In the genomic region with DNA sequence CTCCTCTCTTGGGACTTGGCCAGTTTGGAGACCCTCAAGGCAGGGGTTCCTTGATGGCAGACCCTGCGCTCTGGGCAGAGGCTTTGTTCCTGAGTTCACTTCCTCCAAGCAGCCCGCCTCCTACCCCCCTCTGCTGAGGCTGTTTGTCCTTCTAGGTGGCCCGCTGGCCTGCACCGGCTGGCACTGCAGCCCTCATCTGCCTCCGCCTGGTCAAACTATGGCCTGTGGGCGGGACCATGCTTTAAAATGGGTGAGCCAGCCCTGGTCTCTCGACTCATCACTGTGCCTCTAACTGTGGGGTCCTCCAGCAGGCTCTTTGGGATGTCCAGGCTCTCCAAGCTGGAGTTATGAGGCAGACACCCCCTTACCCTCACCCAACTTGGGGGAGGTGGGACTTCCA, we compare ENCODE assay signal across 23 cellular contexts.
"Had no signal": no experiment of that assay in that cellular context is flagged by ENCODE, and none has a peak within 500 bp of the region (broad histone marks: within the 10 kb centered on the region; RNA-seq: fewer than 3 reads in every experiment).

No MANE protein-coding gene starts in this region.

- H3K9me3 ChIP-seq: colonic mucosa, esophagus muscularis mucosa, lower lobe of right lung, psoas muscle, sigmoid colon, stomach, thyroid gland had no signal

- H3K4me3 ChIP-seq: colonic mucosa, esophagus muscularis mucosa, heart right ventricle, lower lobe of right lung, neural progenitor cell, psoas muscle, sigmoid colon, stomach, thyroid gland had no signal

- H3K27me3 ChIP-seq: colonic mucosa, neural progenitor cell, thyroid gland had no signal

- H3K9ac ChIP-seq: neural progenitor cell had no signal

- H2AFZ ChIP-seq: neural progenitor cell had no signal

- ATAC-seq: foreskin keratinocyte; heart right ventricle; left colon; left ventricle myocardium superior; lower lobe of right lung; naive thymus-derived CD8-positive, alpha-beta T cell; psoas muscle; right cardiac atrium; stimulated activated effector memory CD8-positive, alpha-beta T cell treated with anti-CD3 and anti-CD28 coated beads, Interleukin-12 subunit alpha, Interleukin-12 subunit beta, amount 100 ng/mL, for 72 hours had no signal

- H3K4me2 ChIP-seq: neural progenitor cell had no signal

- H3K36me3 ChIP-seq: colonic mucosa, esophagus muscularis mucosa, heart right ventricle, lower lobe of right lung, neural progenitor cell, sigmoid colon, stomach, thyroid gland had no signal

- DNase-seq: colonic mucosa; effector memory CD4-positive, alpha-beta T cell; foreskin keratinocyte; glutamatergic neuron; heart right ventricle; hippocampal formation; kidney glomerular epithelial cell; left colon; left ventricle myocardium superior; lower lobe of right lung; nucleus accumbens; psoas muscle; right cardiac atrium; sigmoid colon; stimulated activated CD4-positive, alpha-beta T cell treated with anti-CD3 and anti-CD28 coated beads, Interleukin-2, amount 100 ng/mL, for 24 hours; stimulated activated CD4-positive, alpha-beta T cell treated with anti-CD3 and anti-CD28 coated beads, Interleukin-4, amount 100 ng/mL, for 24 hours; stimulated activated naive CD4-positive, alpha-beta T cell treated with Interleukin-2 at 50 U/mL for 16 hours; stomach; thyroid gland had no signal

- H3K27ac ChIP-seq: colonic mucosa, esophagus muscularis mucosa, foreskin keratinocyte, heart right ventricle, lower lobe of right lung, neural progenitor cell, psoas muscle, sigmoid colon, stomach, thyroid gland had no signal

- H3K4me1 ChIP-seq: colonic mucosa, esophagus muscularis mucosa, foreskin keratinocyte, heart right ventricle, lower lobe of right lung, neural progenitor cell, psoas muscle, sigmoid colon, stomach, thyroid gland had no signal
